ENCODE assay signal across 8 cellular contexts in genomic region chr6:71396410-71396801, GRCh38.
DNase-seq lines count a peak whose midpoint lies in the region; ATAC-seq and TF ChIP-seq lines count a peak whose summit lies in the region.

No MANE protein-coding gene starts in this region.

- H3K9me3 ChIP-seq in BLaER1 (peaks cover 8% of the 10 kb centered on the region; the same call in 1 of the 2 replicates), OCI-LY3 (ENCODE audit: insufficient read depth, low read length) (no peaks in the 10 kb centered on the region), SJCRH30 (replicated peaks) (no peaks in the 10 kb centered on the region)

- ATAC-seq in GM19328 (IDR thresholded peaks at IDR 0.05; ENCODE audit: unreplicated experiment) (peak; percentile 50), HG02852 (IDR thresholded peaks at IDR 0.05; ENCODE audit: unreplicated experiment) (peak; percentile 90)

- H4K20me1 ChIP-seq in BLaER1 (no peaks in the 10 kb centered on the region), OCI-LY3 (ENCODE audit: insufficient read depth, low read length) (no peaks in the 10 kb centered on the region)

- peak overlapping the region; percentile 29 for H3K4me2 ChIP-seq in BLaER1
- peak overlapping the region; percentile 53 for H3K4me2 ChIP-seq in OCI-LY3 (ENCODE audit: low read length)

- H3K27ac ChIP-seq in BLaER1: no peak overlapping the region
- no peak overlapping the region for H3K27ac ChIP-seq in OCI-LY3 (ENCODE audit: low read length)
- H3K27ac ChIP-seq in SJCRH30: no peak overlapping the region

- H3K4me1 ChIP-seq in BLaER1 (peaks cover 59% of the 10 kb centered on the region), OCI-LY3 (ENCODE audit: low read length) (peaks cover 14% of the 10 kb centered on the region), SJCRH30 (peaks cover 15% of the 10 kb centered on the region)

- DNase-seq in GM19240 (ENCODE audit: insufficient read length, low spot score) (no peak), SJCRH30 (no peak), NCI-H1417 treated with DMSO at 0.1 percent for 48 hours (lab: John Stamatoyannopoulos, UW) (no peak), SK-N-DZ (ENCODE audit: low spot score) (no peak)

- H3K4me3 ChIP-seq in BLaER1: no peak overlapping the region
- H3K4me3 ChIP-seq in OCI-LY3 (ENCODE audit: low read length): peak overlapping the region; percentile 12; the same call in 1 of the 2 replicates
- no peak overlapping the region for H3K4me3 ChIP-seq in SJCRH30

- no peak for TF ChIP-seq CTCF in OCI-LY3 (IDR thresholded peaks at IDR 0.05; ENCODE audit: low read depth, low read length)

- no peaks in the 10 kb centered on the region for H3K27me3 ChIP-seq in BLaER1
- 0 out of 2 replicates have a peak, but pooled peaks cover 3% of the 10 kb centered on the region for H3K27me3 ChIP-seq in OCI-LY3 (ENCODE audit: low read depth, low read length)
- H3K27me3 ChIP-seq in SJCRH30: no peaks in the 10 kb centered on the region

- no peak overlapping the region for H3K9ac ChIP-seq in BLaER1
- H3K9ac ChIP-seq in OCI-LY3 (ENCODE audit: low read length): no peak overlapping the region

- no peaks in the 10 kb centered on the region for H3K36me3 ChIP-seq in BLaER1
- H3K36me3 ChIP-seq in OCI-LY3 (replicated peaks; ENCODE audit: low read depth, low read length): no peaks in the 10 kb centered on the region
- no peaks in the 10 kb centered on the region for H3K36me3 ChIP-seq in SJCRH30

- no peaks in the 10 kb centered on the region for H3K79me2 ChIP-seq in OCI-LY3 (ENCODE audit: low read length)

- no peak overlapping the region for H2AFZ ChIP-seq in OCI-LY3 (ENCODE audit: low read depth, low read length)
